ENCODE assay signal across 11 cellular contexts in genomic region chr2:55137024-55137958, GRCh38.
DNase-seq lines count a peak whose midpoint lies in the region; ATAC-seq, FAIRE-seq and TF ChIP-seq lines count a peak whose summit lies in the region.
"Had no signal": no experiment of that assay in that cellular context is flagged by ENCODE, and none has a peak within 500 bp of the region (broad histone marks: within the 10 kb centered on the region; RNA-seq: fewer than 3 reads in every experiment).

No MANE protein-coding gene starts in this region.

- H3F3A ChIP-seq in MM.1S (ENCODE audit: insufficient read depth, low read length), result peaks cover 5% of the 10 kb centered on the region; the same call in 1 of the 2 replicates

- peaks cover 14% of the 10 kb centered on the region for H3K4me1 ChIP-seq in rectal smooth muscle tissue (ENCODE audit: control insufficient read depth, insufficient read depth, low read length)
- H3K4me1 ChIP-seq in MM.1S (ENCODE audit: low read length), result peaks cover 9% of the 10 kb centered on the region
- H3K4me1 ChIP-seq: testis had no signal

- H4K20me1 ChIP-seq in MM.1S (ENCODE audit: insufficient read depth, low read length), result no peaks in the 10 kb centered on the region

- no peak for TF ChIP-seq POLR2A in GM12891 (IDR thresholded peaks at IDR 0.05; ENCODE audit: low read depth, low read length)

- H3K27me3 ChIP-seq in rectal smooth muscle tissue (ENCODE audit: control insufficient read depth, insufficient read depth, low read length) (no peaks in the 10 kb centered on the region), MM.1S (replicated peaks; ENCODE audit: insufficient read depth, low read length) (no peaks in the 10 kb centered on the region)
- H3K27me3 ChIP-seq: testis had no signal

- H3K27ac ChIP-seq in rectal smooth muscle tissue (ENCODE audit: low read depth, low read length) (peak overlapping the region; percentile 64), MM.1S (ENCODE audit: low read length) (no peak overlapping the region)
- H3K27ac ChIP-seq: testis had no signal

- no peaks in the 10 kb centered on the region for H3K27me3 Mint-ChIP-seq in T-helper 17 cell

- H3K4me1 Mint-ChIP-seq in T-helper 17 cell, result peaks cover 27% of the 10 kb centered on the region

- H3K9ac ChIP-seq in rectal smooth muscle tissue (ENCODE audit: low read length) (no peak overlapping the region), MM.1S (ENCODE audit: low read length) (no peak overlapping the region)

- no peak overlapping the region for H2AFZ ChIP-seq in MM.1S (ENCODE audit: low read length)

- DNase-seq in GM12891 (ENCODE audit: insufficient read length, low spot score) (no peak), T-helper 17 cell (no peak), hippocampal formation (lab: John Stamatoyannopoulos, UW) (peak; percentile 52 to 67), NCI-H2081 (lab: John Stamatoyannopoulos, UW) (no peak), MM.1S (no peak), SHP77 treated with DMSO at 0.1 percent for 48 hours (lab: John Stamatoyannopoulos, UW) (no peak), NCI-H1694 treated with DMSO at 0.1 percent for 48 hours (lab: John Stamatoyannopoulos, UW) (no peak)
- DNase-seq: activated CD4-positive, alpha-beta T cell treated with anti-CD3 and anti-CD28 coated beads, Interleukin-2, amount 50 U/mL, for 4 hours; testis had no signal

- H3K36me3 ChIP-seq in rectal smooth muscle tissue (ENCODE audit: control insufficient read depth, insufficient read depth, low read length) (no peaks in the 10 kb centered on the region), MM.1S (replicated peaks; ENCODE audit: insufficient read depth, low read length) (no peaks in the 10 kb centered on the region)

- H3K79me2 ChIP-seq in MM.1S (ENCODE audit: low read length), result no peaks in the 10 kb centered on the region

- H3K36me3 Mint-ChIP-seq in T-helper 17 cell (ENCODE audit: low read depth), result no peaks in the 10 kb centered on the region

- TF ChIP-seq CTCF in MM.1S (IDR thresholded peaks at IDR 0.05; ENCODE audit: low read length), result no peak

- no peaks in the 10 kb centered on the region for H3K9me2 ChIP-seq in MM.1S (replicated peaks; ENCODE audit: insufficient read depth, low read length)

- H3K9me3 ChIP-seq in T-helper 17 cell (ENCODE audit: control insufficient read depth, low read length, poor library complexity, severe bottlenecking) (no peaks in the 10 kb centered on the region), MM.1S (replicated peaks; ENCODE audit: insufficient read depth, low read length) (no peaks in the 10 kb centered on the region)
- H3K9me3 ChIP-seq: testis had no signal

- H3K4me3 ChIP-seq in rectal smooth muscle tissue (ENCODE audit: low read length), result no peak overlapping the region
- H3K4me3 ChIP-seq in MM.1S (ENCODE audit: low read length), result no peak overlapping the region
- H3K4me3 ChIP-seq: GM23338 had no signal

- no peak for ATAC-seq in T-helper 17 cell
- ATAC-seq: GM23338 had no signal

- FAIRE-seq in GM12891 (lab: Jason Lieb, UNC), result no peak

- no peak overlapping the region for H3K4me2 ChIP-seq in MM.1S (ENCODE audit: low read depth, low read length)

- no peak overlapping the region for H3K4me3 Mint-ChIP-seq in T-helper 17 cell
- H3K4me3 Mint-ChIP-seq: GM23338 had no signal

- peak overlapping the region; percentile 85 for H3K27ac Mint-ChIP-seq in T-helper 17 cell
- H3K27ac Mint-ChIP-seq: GM23338 had no signal

TF ChIP-seq in GM12891, 5 proteins besides CTCF, POLR2A, EP300 and RAD21:
- TF ChIP-seq POU2F2 (IDR thresholded peaks at IDR 0.05; ENCODE audit: low read depth, low read length), result no peak
- no peak for TF ChIP-seq PAX5 (IDR thresholded peaks at IDR 0.05; ENCODE audit: insufficient read depth, low read length, severe bottlenecking)
- peak; percentile 53; the same call in 1 of the 2 replicates for TF ChIP-seq SPI1 (IDR thresholded peaks at IDR 0.05; ENCODE audit: low read depth, low read length)
- no peak for TF ChIP-seq POLR2AphosphoS5 (IDR thresholded peaks at IDR 0.05; ENCODE audit: low read depth, low read length)

Comparison
In these comparisons a context has a peak if more than half of its experiments do, and no peak if none do; other contexts are left out.
1. DNase-seq: peak in hippocampal formation (2 of 2); none in GM12891 (single experiment), T-helper 17 cell (0 of 3), NCI-H2081 (0 of 2), MM.1S (single experiment), SHP77 treated with DMSO at 0.1 percent for 48 hours (single experiment) and NCI-H1694 treated with DMSO at 0.1 percent for 48 hours (single experiment).